Comparison of ENCODE assay signal across 24 cellular contexts in the genomic region with DNA sequence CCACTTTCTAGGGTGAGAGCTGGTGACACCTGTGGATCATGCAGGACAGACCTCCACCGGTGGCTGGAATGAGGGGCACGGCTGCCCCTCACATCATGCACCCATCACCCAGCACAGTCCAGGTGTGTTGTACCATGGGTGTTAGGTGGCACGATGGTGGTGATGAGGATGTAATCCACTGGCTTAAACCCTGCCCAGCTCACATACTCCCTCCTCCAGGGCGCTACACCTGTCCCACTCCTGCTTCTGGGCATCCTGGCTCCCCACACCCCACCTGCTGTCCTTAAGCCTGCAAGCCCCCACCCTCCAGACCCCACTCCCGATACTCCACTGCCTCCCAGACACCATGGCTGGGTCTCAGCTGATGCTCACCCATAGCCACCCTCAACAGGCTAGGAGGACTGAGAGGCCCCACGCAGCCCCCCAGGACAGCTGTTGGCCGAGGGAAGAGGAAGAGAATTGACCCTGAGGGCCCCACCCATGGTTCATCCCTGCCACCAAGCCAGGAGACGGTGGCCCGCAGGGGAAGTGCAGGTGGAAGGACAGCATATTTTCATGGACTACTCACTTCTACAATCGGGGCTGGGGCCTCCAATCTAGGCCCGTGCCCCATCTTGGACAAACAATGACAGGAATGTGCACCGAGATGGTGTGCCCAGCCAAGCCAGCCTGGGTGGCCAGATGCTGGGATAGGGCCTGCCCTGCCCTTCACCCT. TPM values are rescaled to one million over a fixed set of nuclear protein-coding genes. Genes with fewer than 3 reads are reported as not detected.
A peak's percentile ranks its signal among the peaks of the same experiment; 100 is the strongest.
DNase-seq lines count a peak whose midpoint lies in the region; ATAC-seq, FAIRE-seq and TF ChIP-seq lines count a peak whose summit lies in the region.
"Had no signal": no experiment of that assay in that cellular context is flagged by ENCODE, and none has a peak within 500 bp of the region (broad histone marks: within the 10 kb centered on the region; RNA-seq: fewer than 3 reads in every experiment).

No MANE protein-coding gene starts in this region.

- H2BK12ac ChIP-seq in neuronal stem cell (ENCODE audit: low read length): peak overlapping the region; percentile 47

- H3K23ac ChIP-seq in neuronal stem cell (ENCODE audit: low read depth, low read length, poor library complexity): no peak overlapping the region

- peaks cover 0 to 4% (median 3%) of the 10 kb centered on the region in 3 donors for H3K27me3 Mint-ChIP-seq in immature natural killer cell (ENCODE audit: low read depth in 3 of 3)
- H3K27me3 Mint-ChIP-seq: activated CD4-positive, alpha-beta memory T cell treated with anti-CD3 and anti-CD28 coated beads, Interleukin-2, amount 10 ng/mL, durations not matched to agents 7 days and 5 days had no signal

- H3K4me1 ChIP-seq in HepG2 (ENCODE audit: insufficient read depth, low read length): peaks cover 87% of the 10 kb centered on the region
- H3K4me1 ChIP-seq in right lobe of liver: no peaks in the 10 kb centered on the region
- peaks cover 21% of the 10 kb centered on the region for H3K4me1 ChIP-seq in body of pancreas
- peaks cover 9 to 27% of the 10 kb centered on the region in 2 donors for H3K4me1 ChIP-seq in neuronal stem cell (ENCODE audit: control insufficient read depth in 2 of 2, insufficient read depth in 1 of 2, low read depth in 1 of 2, low read length in 2 of 2)
- H3K4me1 ChIP-seq in OCI-LY7 (ENCODE audit: insufficient read depth, low read length, poor library complexity, severe bottlenecking): no peaks in the 10 kb centered on the region
- H3K4me1 ChIP-seq: gastroesophageal sphincter, upper lobe of left lung had no signal

- TF ChIP-seq RAD21 in HepG2 (CRISPR knock-in tag; IDR thresholded peaks at IDR 0.05): no peak

- no peak overlapping the region for H3K27ac Mint-ChIP-seq in immature natural killer cell
- H3K27ac Mint-ChIP-seq: activated CD4-positive, alpha-beta memory T cell treated with anti-CD3 and anti-CD28 coated beads, Interleukin-2, amount 10 ng/mL, durations not matched to agents 7 days and 5 days; activated T-helper 2 cell treated with anti-CD3 and anti-CD28 coated beads, Interferon-gamma antibody, Interleukin-2, Interleukin-4, amounts not matched to agents 10 μg/mL and 5 μg/mL and 100 μg/mL, durations not matched to agents 14 hours and 24 hours and 36 hours; memory B cell had no signal

- no peaks in the 10 kb centered on the region for H3K4me1 Mint-ChIP-seq in immature natural killer cell
- H3K4me1 Mint-ChIP-seq: naive B cell had no signal

- no TSS peak for BruUV-seq in HepG2 (replicated peaks; lab: Mats Ljungman, UMichigan)
- BruUV-seq in OCI-LY7 (replicated peaks; lab: Mats Ljungman, UMichigan): no TSS peak

- no peak overlapping the region for H4K8ac ChIP-seq in neuronal stem cell (ENCODE audit: low read depth, low read length)

- no peaks in the 10 kb centered on the region for H3K9me3 ChIP-seq in HepG2 (ENCODE audit: low read length)
- no peaks in the 10 kb centered on the region for H3K9me3 ChIP-seq in right lobe of liver
- H3K9me3 ChIP-seq in body of pancreas: no peaks in the 10 kb centered on the region
- no peaks in the 10 kb centered on the region for H3K9me3 ChIP-seq in neuronal stem cell (replicated peaks in 1 of 2; ENCODE audit: control insufficient read depth in 2 of 2, insufficient read depth in 1 of 2, low read depth in 1 of 2, low read length in 2 of 2)
- no peaks in the 10 kb centered on the region for H3K9me3 ChIP-seq in OCI-LY7 (ENCODE audit: low read length)
- H3K9me3 ChIP-seq: gastroesophageal sphincter, ovary, upper lobe of left lung had no signal

- H3K79me1 ChIP-seq in neuronal stem cell (ENCODE audit: low read depth, low read length): no peaks in the 10 kb centered on the region

- H3K36me3 ChIP-seq in HepG2 (replicated peaks in 1 of 2; ENCODE audit: control insufficient read depth in 1 of 2, insufficient read depth in 2 of 2, low read length in 2 of 2) (no peaks in the 10 kb centered on the region), right lobe of liver (no peaks in the 10 kb centered on the region), body of pancreas (replicated peaks in 1 of 2; ENCODE audit: insufficient read depth in 1 of 2, low read depth in 2 of 2) (no peaks in the 10 kb centered on the region), neuronal stem cell (replicated peaks in 1 of 2; ENCODE audit: control insufficient read depth in 2 of 2, insufficient read depth in 2 of 2, low read length in 2 of 2) (no peaks in the 10 kb centered on the region), OCI-LY7 (ENCODE audit: insufficient read depth, low read length) (no peaks in the 10 kb centered on the region)
- H3K36me3 ChIP-seq: gastroesophageal sphincter, ovary, upper lobe of left lung, WERI-Rb-1 had no signal

- no peak overlapping the region for H3K4me3 Mint-ChIP-seq in immature natural killer cell
- H3K4me3 Mint-ChIP-seq: activated CD4-positive, alpha-beta memory T cell treated with anti-CD3 and anti-CD28 coated beads, Interleukin-2, amount 10 ng/mL, durations not matched to agents 7 days and 5 days; memory B cell; naive B cell had no signal

- no peak overlapping the region for H3K4ac ChIP-seq in neuronal stem cell (ENCODE audit: low read length)

- peaks cover 5 to 25% of the 10 kb centered on the region in 2 experiments; a peak in 4 of 5 replicates for H3K27me3 ChIP-seq in HepG2 (ENCODE audit: control insufficient read depth in 1 of 2, insufficient read depth in 2 of 2, low read length in 2 of 2)
- H3K27me3 ChIP-seq in right lobe of liver: no peaks in the 10 kb centered on the region
- H3K27me3 ChIP-seq in body of pancreas: no peaks in the 10 kb centered on the region
- H3K27me3 ChIP-seq in neuronal stem cell (ENCODE audit: control insufficient read depth in 3 of 3, insufficient read depth in 3 of 3, low read depth in 1 of 3, low read length in 3 of 3): peaks cover 0 to 26% (median 0%) of the 10 kb centered on the region in 3 experiments
- H3K27me3 ChIP-seq: ovary, upper lobe of left lung had no signal

- H3K4me3 ChIP-seq in HepG2 (replicated peaks in 1 of 3; ENCODE audit: insufficient read depth in 1 of 3, low read depth in 2 of 3, low read length in 3 of 3) (peak overlapping the region in 1 of 3 experiments; percentile 59; a peak in 2 of 6 replicates), right lobe of liver (no peak overlapping the region), body of pancreas (no peak overlapping the region), neuronal stem cell (ENCODE audit: low read length in 2 of 2) (no peak overlapping the region), OCI-LY7 (ENCODE audit: low read depth, low read length, poor library complexity, severe bottlenecking) (no peak overlapping the region)
- H3K4me3 ChIP-seq: gastroesophageal sphincter, ovary, upper lobe of left lung had no signal

- H3K9me3 Mint-ChIP-seq in immature natural killer cell: no peaks in the 10 kb centered on the region
- H3K9me3 Mint-ChIP-seq: activated CD4-positive, alpha-beta memory T cell treated with anti-CD3 and anti-CD28 coated beads, Interleukin-2, amount 10 ng/mL, durations not matched to agents 7 days and 5 days; activated T-helper 2 cell treated with anti-CD3 and anti-CD28 coated beads, Interferon-gamma antibody, Interleukin-2, Interleukin-4, amounts not matched to agents 10 μg/mL and 5 μg/mL and 100 μg/mL, durations not matched to agents 14 hours and 24 hours and 36 hours; memory B cell; naive B cell had no signal

- no peak for TF ChIP-seq POLR2A in HepG2 (IDR thresholded peaks at IDR 0.05; ENCODE audit: insufficient read depth in 1 of 2, low read depth in 2 of 2, low read length in 2 of 2)
- no peak for TF ChIP-seq POLR2A in right lobe of liver (IDR thresholded peaks at IDR 0.05)
- TF ChIP-seq POLR2A in body of pancreas (IDR thresholded peaks at IDR 0.05): no peak

- WGBS in HepG2 (ENCODE audit: low lambda C conversion rate): 38% methylated on average over 9 of the region's 12 CpGs
- 95% methylated on average over 3 of the region's 12 CpGs for WGBS in right lobe of liver (ENCODE audit: insufficient coverage, low coverage, low lambda C conversion rate, missing lambda C conversion rate)
- WGBS in body of pancreas, 2 donors: 50 to 76% methylated on average over 9 to 12 of the region's 12 CpGs
- WGBS in neuronal stem cell (ENCODE audit: extremely low coverage in 2 of 2, insufficient read length in 2 of 2, insufficient replicate concordance in 1 of 2), 2 donors: no CpG with 5 or more reads among the region's 12 CpGs

- peak overlapping the region; percentile 88 for H3K18ac ChIP-seq in neuronal stem cell (ENCODE audit: low read length)

- ATAC-seq in HepG2 (peak; percentile 8), right lobe of liver (no peak), body of pancreas (no peak)
- ATAC-seq: gastroesophageal sphincter had no signal

- H3K9ac ChIP-seq in HepG2 (ENCODE audit: insufficient read depth, low read depth, low read length): no peak overlapping the region
- peak overlapping the region; percentile 14 for H3K9ac ChIP-seq in neuronal stem cell (ENCODE audit: low read depth, low read length, poor library complexity)

- H3K14ac ChIP-seq in neuronal stem cell (ENCODE audit: low read length): no peak overlapping the region

- no peaks in the 10 kb centered on the region for H3K79me2 ChIP-seq in HepG2 (ENCODE audit: insufficient read depth, low read length)
- H3K79me2 ChIP-seq in OCI-LY7 (ENCODE audit: insufficient read depth, low read depth, low read length): no peaks in the 10 kb centered on the region

- peak overlapping the region; percentile 22 for H4K91ac ChIP-seq in neuronal stem cell (ENCODE audit: low read depth, low read length, poor library complexity)

- FAIRE-seq in HepG2 (lab: Jason Lieb, UNC) (no peak), urothelium cell line (lab: Jason Lieb, UNC) (peak; percentile 32)

- in situ Hi-C loops in HepG2 (cut with HindIII; ENCODE audit: extremely low pct_ligation_motif_present, low pct_unique_long_range_greater_than_20kb): no loop called here

- peak overlapping the region; percentile 64 for H2AK5ac ChIP-seq in neuronal stem cell (ENCODE audit: low read depth, low read length)

- intact Hi-C loops in HepG2 (cut with micrococcal nuclease; ENCODE audit: unreplicated experiment): no loop called here
- intact Hi-C loops in right lobe of liver (cut with DNase I): no loop called here
- intact Hi-C loops in body of pancreas (cut with DNase I): no loop called here
- intact Hi-C loops in OCI-LY7 (cut with micrococcal nuclease; ENCODE audit: unreplicated experiment): no loop called here

- peak overlapping the region; percentile 72 for H3K4me2 ChIP-seq in HepG2 (ENCODE audit: low read depth, low read length)
- no peak overlapping the region for H3K4me2 ChIP-seq in neuronal stem cell (ENCODE audit: insufficient read depth, low read length, poor library complexity, severe bottlenecking)
- H3K4me2 ChIP-seq in OCI-LY7 (ENCODE audit: low read length): no peak overlapping the region

- H3K27ac ChIP-seq in HepG2 (ENCODE audit: extremely low read length, insufficient read depth, low read length) (no peak overlapping the region), right lobe of liver (no peak overlapping the region), body of pancreas (peak overlapping the region in 3 of 4 donors; percentile 56 to 78 (median 65)), neuronal stem cell (replicated peaks; ENCODE audit: low read length) (no peak overlapping the region), OCI-LY7 (ENCODE audit: low read depth, low read length, poor library complexity, severe bottlenecking) (no peak overlapping the region)
- H3K27ac ChIP-seq: ovary, upper lobe of left lung, WERI-Rb-1 had no signal

- peak overlapping the region; percentile 91 for H2BK15ac ChIP-seq in neuronal stem cell (ENCODE audit: low read length)

- peak overlapping the region; percentile 31 for H2BK5ac ChIP-seq in neuronal stem cell (ENCODE audit: low read length)

- DNase-seq in HepG2 (ENCODE audit: low spot score) (no peak), right lobe of liver (no peak), body of pancreas (no peak), neuronal stem cell (ENCODE audit: low spot score) (no peak), urothelium cell line (ENCODE audit: low spot score) (no peak), immature natural killer cell (no peak), ureter (ENCODE audit: low spot score) (no peak), OCI-LY7 (ENCODE audit: low spot score) (no peak)
- DNase-seq: activated CD4-positive, alpha-beta memory T cell treated with anti-CD3 and anti-CD28 coated beads, Interleukin-2, amount 10 ng/mL, durations not matched to agents 7 days and 5 days; central memory CD4-positive, alpha-beta T cell; HCEC 1CT; Karpas-422; naive B cell; NCI-H187 treated with DMSO at 0.1 percent for 48 hours; NCI-H446 treated with DMSO at 0.1 percent for 48 hours; NK-92 treated with Interleukin-12 subunit alpha and Interleukin-12 subunit beta, amount 100 ng/mL, for 24 hours; ovary; stimulated activated CD4-positive, alpha-beta T cell treated with anti-CD3 and anti-CD28 coated beads, Interleukin-1b, Interleukin-23, amount 100 ng/mL, for 48 hours; stimulated activated naive CD4-positive, alpha-beta T cell; WERI-Rb-1 had no signal

- peak overlapping the region; percentile 83 for H2BK120ac ChIP-seq in neuronal stem cell (ENCODE audit: low read depth, low read length)

- CTCF ChIA-PET in HepG2 (lab: Yijun Ruan, JAX; ENCODE audit: low intra/inter-chr PET ratio, low total read pairs): no interaction called here
- CTCF ChIA-PET in OCI-LY7 (lab: Charles Lee; ENCODE audit: unreplicated experiment): no interaction called here

- no peak overlapping the region for H2AFZ ChIP-seq in HepG2 (ENCODE audit: low read length)
- no peak overlapping the region for H2AFZ ChIP-seq in neuronal stem cell (ENCODE audit: low read length)
- no peak overlapping the region for H2AFZ ChIP-seq in OCI-LY7 (ENCODE audit: low read length)

- H4K20me1 ChIP-seq in HepG2 (ENCODE audit: insufficient read depth, low read length) (no peaks in the 10 kb centered on the region), OCI-LY7 (ENCODE audit: insufficient read depth, low read length) (no peaks in the 10 kb centered on the region)

- no peak for TF ChIP-seq CTCF in HepG2 (CRISPR knock-in tag; IDR thresholded peaks at IDR 0.05)
- TF ChIP-seq CTCF in right lobe of liver (IDR thresholded peaks at IDR 0.05): no peak
- TF ChIP-seq CTCF in body of pancreas (IDR thresholded peaks at IDR 0.05): no peak
- no peak for TF ChIP-seq CTCF in OCI-LY7 (conservative IDR thresholded peaks at IDR 0.05; ENCODE audit: low read length)

- no peaks in the 10 kb centered on the region for H3K9me2 ChIP-seq in OCI-LY7 (ENCODE audit: insufficient read depth, low read length)

- POLR2A ChIA-PET in HepG2 (lab: Yijun Ruan, JAX): no interaction called here
- POLR2A ChIA-PET in OCI-LY7 (lab: Charles Lee): interaction anchor here (0.5 kb wide), 1 partner anchor 190 kb away, joined by 3 read pairs; no protein-coding TSS in a partner anchor

- TF ChIP-seq EP300 in HepG2 (IDR thresholded peaks at IDR 0.05; ENCODE audit: low read depth in 2 of 2, low read length in 2 of 2): no peak
- no peak for TF ChIP-seq EP300 in HepG2 (CRISPR knock-in tag; IDR thresholded peaks at IDR 0.05; ENCODE audit: borderline replicate concordance)

- no peaks in the 10 kb centered on the region for H3K36me3 Mint-ChIP-seq in immature natural killer cell
- H3K36me3 Mint-ChIP-seq: memory B cell, naive B cell had no signal

RNA-seq across cellular contexts. Expression of a gene that starts 34.3 kb away (rescaled TPM):
- not detected in 2 replicates for total RNA-seq in HepG2 (2016; rRNA removed; fragmentation: Illumina TruSeq; extraction: Trizol)
- total RNA-seq in HepG2 (2016; cell fraction: cytosol; rRNA removed; fragmentation: Illumina TruSeq; extraction: Trizol; ENCODE audit: low read depth): not detected in 2 replicates
- not detected in 2 replicates for total RNA-seq in HepG2 (2016; cell fraction: insoluble cytoplasmic fraction; rRNA removed; fragmentation: Illumina TruSeq; extraction: Trizol)
- total RNA-seq in HepG2 (2016; cell fraction: membrane; rRNA removed; fragmentation: Illumina TruSeq; extraction: Trizol): not detected in 2 replicates
- total RNA-seq in HepG2 (2016; cell fraction: nucleus; rRNA removed; fragmentation: Illumina TruSeq; extraction: Trizol): not detected in 2 replicates
- polyA plus RNA-seq in HepG2 (2011; rRNA removed): not detected in 2 replicates
- not detected in 2 replicates for polyA plus RNA-seq in HepG2 (2011; cell fraction: cytosol; rRNA removed)
- polyA plus RNA-seq in HepG2 (2011; cell fraction: nucleus; rRNA removed): not detected in 2 replicates
- not detected in 2 replicates for polyA plus RNA-seq in HepG2 (2012)
- polyA plus RNA-seq in HepG2 (2016; cell fraction: cytosol; fragmentation: Illumina TruSeq; extraction: Trizol; ENCODE audit: low read depth): not detected in 2 replicates
- polyA plus RNA-seq in HepG2 (2016; cell fraction: insoluble cytoplasmic fraction; fragmentation: Illumina TruSeq; extraction: Trizol; ENCODE audit: low read depth): not detected in 2 replicates
- polyA plus RNA-seq in HepG2 (2016; cell fraction: membrane; fragmentation: Illumina TruSeq; extraction: Trizol; ENCODE audit: low read depth): not detected in 2 replicates
- not detected in 2 replicates for polyA plus RNA-seq in HepG2 (2016; cell fraction: nucleus; fragmentation: Illumina TruSeq; extraction: Trizol; ENCODE audit: insufficient read depth, low read depth)
- polyA minus RNA-seq in HepG2 (2011; rRNA and poly(A)+ RNA removed; ENCODE audit: low replicate concordance): not detected in 2 replicates
- not detected in 2 replicates for polyA minus RNA-seq in HepG2 (2011; cell fraction: cytosol; rRNA and poly(A)+ RNA removed)
- polyA minus RNA-seq in HepG2 (2011; cell fraction: nucleus; rRNA and poly(A)+ RNA removed): not detected in 2 replicates
- under 1 TPM in 1 of 6 experiments, not detected in 5; 0.24 TPM for total RNA-seq in right lobe of liver
- not detected for total RNA-seq in body of pancreas
- polyA plus RNA-seq in neuronal stem cell (2013, experiment 1 of 2): 0.18 TPM
- 0.19 TPM for polyA plus RNA-seq in neuronal stem cell (2013, experiment 2 of 2)
- polyA plus RNA-seq in immature natural killer cell: 1 to 10 TPM; 1.2 to 1.9 (median 1.6) TPM
- 19.2 TPM for total RNA-seq in ureter
- total RNA-seq in OCI-LY7 (2014; rRNA removed; shearing (Covaris generic)): not detected in 2 replicates
- total RNA-seq in OCI-LY7 (2022): not detected in 2 replicates

Comparison
In these comparisons a context has a peak if more than half of its experiments do, and no peak if none do; other contexts are left out.
1. H3K27ac ChIP-seq: peak in body of pancreas (3 of 4); none in HepG2 (single experiment), right lobe of liver (0 of 3), neuronal stem cell (single experiment) and OCI-LY7 (single experiment).
2. RNA of a gene that starts 34.3 kb away (total RNA-seq): 19.2 TPM in ureter (single experiment); not detected in body of pancreas, 0.24 TPM in right lobe of liver, not detected in HepG2 and not detected in OCI-LY7; every median in the first group is over 10 times any median in the second.